1 cellular context compared by ENCODE assay signal in genomic region chr19:35153701-35154534, GRCh38.
TF ChIP-seq lines count a peak whose summit lies in the region.

No MANE protein-coding gene starts in this region.

TF ChIP-seq in HEK293, 187 proteins besides CTCF, POLR2A, EP300 and RAD21 (continued from another document):
- TF ChIP-seq PRDM10 (tag by site-specific recombination; IDR thresholded peaks at IDR 0.05) (peak; percentile 85), ZBTB48 (tag by site-specific recombination; IDR thresholded peaks at IDR 0.05) (peak; percentile 33; the same call in 1 of the 2 replicates), IKZF3 (tag by site-specific recombination; IDR thresholded peaks at IDR 0.05) (peak; percentile 60; the same call in 1 of the 2 replicates), ZNF768 (tag by site-specific recombination; IDR thresholded peaks at IDR 0.05) (no peak), GFI1B (tag by site-specific recombination; IDR thresholded peaks at IDR 0.05) (peak; percentile 45; the same call in 1 of the 2 replicates), ZNF248 (tag by site-specific recombination; IDR thresholded peaks at IDR 0.05) (no peak), ZXDB (tag by site-specific recombination; IDR thresholded peaks at IDR 0.05) (no peak), ZNF266 (tag by site-specific recombination; IDR thresholded peaks at IDR 0.05; ENCODE audit: low read depth) (0 out of 2 replicates have a peak, but pooled peaks have one; percentile 3), ZNF488 (tag by site-specific recombination; IDR thresholded peaks at IDR 0.05) (peak; percentile 9; the same call in 1 of the 2 replicates), ZNF626 (tag by site-specific recombination; IDR thresholded peaks at IDR 0.05) (no peak)
